ENCODE assay signal across 9 cellular contexts in the genomic region with DNA sequence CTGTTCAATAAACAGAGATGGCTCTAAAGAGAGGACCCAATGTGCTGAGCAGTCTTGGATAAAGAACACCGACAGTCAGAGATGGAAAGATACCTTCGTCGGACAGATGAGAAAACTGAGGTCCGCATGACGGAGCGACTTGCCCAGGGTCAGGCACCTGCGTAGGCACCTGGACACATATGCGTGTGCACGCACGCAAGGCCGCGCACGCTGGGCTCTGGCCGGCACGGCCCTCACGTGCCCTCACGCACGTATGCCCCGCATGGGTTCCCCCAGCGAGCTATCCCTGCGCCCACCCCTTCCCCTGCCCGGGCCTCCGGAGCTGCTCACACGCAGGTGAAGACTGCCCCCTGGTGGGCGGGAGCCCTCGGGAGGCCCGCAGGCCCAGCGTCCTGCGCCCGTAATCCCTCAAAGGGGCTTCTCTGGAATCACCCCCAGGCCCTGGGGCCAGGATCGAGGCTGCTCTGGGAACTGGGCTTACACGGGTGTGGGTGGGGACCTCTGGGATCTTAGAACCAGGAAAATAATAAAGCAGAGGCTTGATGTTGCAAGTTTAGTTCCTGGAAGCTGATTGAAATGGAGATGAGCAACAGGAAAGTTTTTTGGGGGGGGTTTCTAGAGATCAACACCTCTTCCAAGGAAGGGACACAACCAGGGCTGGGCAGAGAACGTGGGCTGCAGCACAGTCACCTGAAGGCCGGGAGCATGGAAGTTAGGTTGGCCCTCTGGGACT.
DNase-seq lines count a peak whose midpoint lies in the region; ATAC-seq and TF ChIP-seq lines count a peak whose summit lies in the region.
"Had no signal": no experiment of that assay in that cellular context is flagged by ENCODE, and none has a peak within 500 bp of the region (broad histone marks: within the 10 kb centered on the region; RNA-seq: fewer than 3 reads in every experiment).

No MANE protein-coding gene starts in this region.

- TF ChIP-seq CTCF in WI38 (IDR thresholded peaks at IDR 0.05; ENCODE audit: low read depth, low read length): peak; percentile 93
- TF ChIP-seq CTCF in brain microvascular endothelial cell (IDR thresholded peaks at IDR 0.05; ENCODE audit: low read depth, low read length, missing control alignments): peak; percentile 91

- peak; percentile 50 for DNase-seq in Daoy (ENCODE audit: low read depth)
- peak; percentile 17 for DNase-seq in brain microvascular endothelial cell
- peak; percentile 97 for DNase-seq in iPS-NIHi11 (ENCODE audit: low spot score)
- DNase-seq in stimulated activated CD4-positive, alpha-beta T cell treated with anti-CD3 and anti-CD28 coated beads, Interleukin-15, amount 100 ng/mL, for 1 hour (ENCODE audit: low read depth in 1 of 2, low spot score in 1 of 2): peak; percentile 13 to 66

- no peak overlapping the region for H3K27ac ChIP-seq in HUES64 (ENCODE audit: low read depth, low read length)
- H3K27ac ChIP-seq in brain microvascular endothelial cell: no peak overlapping the region
- H3K27ac ChIP-seq: epithelial cell of prostate had no signal

- in situ Hi-C loops in brain microvascular endothelial cell (cut with HindIII; ENCODE audit: low pct_ligation_motif_present, low sequenced_read_pairs): no loop called here

- H3K27me3 ChIP-seq in HUES64 (ENCODE audit: insufficient read depth, low read length) (peaks cover 5% of the 10 kb centered on the region; the same call in 1 of the 2 replicates), brain microvascular endothelial cell (replicated peaks) (no peaks in the 10 kb centered on the region)

- WGBS in HUES64: 18% methylated on average over 34 of the region's 34 CpGs

- no peak overlapping the region for H3K9ac ChIP-seq in HUES64 (ENCODE audit: low read depth, low read length)

- no peaks in the 10 kb centered on the region for H3K36me3 ChIP-seq in HUES64 (ENCODE audit: insufficient read depth, low read length)
- H3K36me3 ChIP-seq in brain microvascular endothelial cell (replicated peaks): no peaks in the 10 kb centered on the region

- H3K9me3 ChIP-seq in HUES64 (ENCODE audit: insufficient read depth, low read depth, low read length): peaks cover 5% of the 10 kb centered on the region

- H3K4me1 ChIP-seq in HUES64 (ENCODE audit: insufficient read depth, low read length): peaks cover 7% of the 10 kb centered on the region; the same call in 1 of the 2 replicates

- ATAC-seq in GM19455 (IDR thresholded peaks at IDR 0.05; ENCODE audit: unreplicated experiment): no peak
- no peak for ATAC-seq in HG03520 (IDR thresholded peaks at IDR 0.05; ENCODE audit: unreplicated experiment)

- H3K4me3 ChIP-seq in HUES64 (ENCODE audit: low read length): peak overlapping the region; percentile 39
- no peak overlapping the region for H3K4me3 ChIP-seq in WI38 (ENCODE audit: low read depth, low read length)
- H3K4me3 ChIP-seq in brain microvascular endothelial cell (ENCODE audit: low read depth, low read length): peak overlapping the region; percentile 30

Comparison
In these comparisons a context has a peak if more than half of its experiments do, and no peak if none do; other contexts are left out.
1. DNase-seq: peak in every context shown above with its lines; median percentile 97 in iPS-NIHi11; 50 in Daoy; 40 in stimulated activated CD4-positive, alpha-beta T cell treated with anti-CD3 and anti-CD28 coated beads, Interleukin-15, amount 100 ng/mL, for 1 hour; 17 in brain microvascular endothelial cell.